Comparison of ENCODE assay signal across 2 cellular contexts in genomic region chr1:235399661-235400060, GRCh38.
TF ChIP-seq lines count a peak whose summit lies in the region.

No MANE protein-coding gene starts in this region.

TF ChIP-seq in A549, 52 proteins besides CTCF, POLR2A, EP300 and RAD21:
- TF ChIP-seq CEBPB (IDR thresholded peaks at IDR 0.05), result no peak
- no peak for TF ChIP-seq FOSB (CRISPR knock-in tag; IDR thresholded peaks at IDR 0.05)
- TF ChIP-seq MAFK (IDR thresholded peaks at IDR 0.05; ENCODE audit: partially characterized antibody), result peak; percentile 6
- no peak for TF ChIP-seq FOXS1 (CRISPR knock-in tag; IDR thresholded peaks at IDR 0.05)

TF ChIP-seq in H1, 55 proteins besides CTCF, POLR2A, EP300 and RAD21:
- TF ChIP-seq SAP30 (IDR thresholded peaks at IDR 0.05; ENCODE audit: insufficient read depth, insufficient replicate concordance, low read length), result no peak
